In genomic region chr16:27229891-27230470, GRCh38 we compare ENCODE assay signal across 18 cellular contexts. TPM values are rescaled to one million over a fixed set of nuclear protein-coding genes. Genes with fewer than 3 reads are reported as not detected.
DNase-seq lines count a peak whose midpoint lies in the region; ATAC-seq, FAIRE-seq and TF ChIP-seq lines count a peak whose summit lies in the region.
"Had no signal": no experiment of that assay in that cellular context is flagged by ENCODE, and none has a peak within 500 bp of the region (broad histone marks: within the 10 kb centered on the region; RNA-seq: fewer than 3 reads in every experiment).

No MANE protein-coding gene starts in this region.

- intact Hi-C loops in activated naive CD4-positive, alpha-beta T cell treated with anti-CD3 and anti-CD28 coated beads for 36 hours (cut with micrococcal nuclease), result loop anchor here (1.0 kb wide), 1 partner anchor 227 kb away; no protein-coding TSS in a partner anchor
- intact Hi-C loops in colonic mucosa (cut with DNase I), result loop anchor here (5.0 kb wide), 2 partner anchors 53 to 137 kb away; no protein-coding TSS in a partner anchor
- intact Hi-C loops in spleen (cut with DNase I; ENCODE audit: low total_unique reads), result loop anchor here (10.0 kb wide), 2 partner anchors 55 to 225 kb away; no protein-coding TSS in a partner anchor

- H3K4me1 Mint-ChIP-seq in activated naive CD4-positive, alpha-beta T cell treated with anti-CD3 and anti-CD28 coated beads for 36 hours (ENCODE audit: low read depth), result peaks cover 71% of the 10 kb centered on the region

- H4K20me1 ChIP-seq in Loucy (ENCODE audit: insufficient read depth, low read length, poor library complexity, severe bottlenecking), result no peaks in the 10 kb centered on the region

- H3K9me2 ChIP-seq in Loucy (replicated peaks; ENCODE audit: low read depth, low read length), result no peaks in the 10 kb centered on the region

- H3K4me3 Mint-ChIP-seq in activated naive CD4-positive, alpha-beta T cell treated with anti-CD3 and anti-CD28 coated beads for 36 hours, result peak overlapping the region; percentile 1
- H3K4me3 Mint-ChIP-seq: nephron had no signal

- DNase-seq in activated naive CD4-positive, alpha-beta T cell treated with anti-CD3 and anti-CD28 coated beads for 36 hours, result no peak
- no peak for DNase-seq in activated naive CD4-positive, alpha-beta T cell (lab: John Stamatoyannopoulos, UW)
- no peak for DNase-seq in colonic mucosa
- peak; percentile 74 for DNase-seq in spleen
- DNase-seq in GM12891 (ENCODE audit: insufficient read length, low spot score), result no peak
- DNase-seq: Calu3, NCI-H1092 treated with DMSO at 0.1 percent for 48 hours, NCI-H774, uterus had no signal

- peaks cover 4% of the 10 kb centered on the region; the same call in 1 of the 2 replicates for H3F3A ChIP-seq in Loucy (ENCODE audit: low read depth)

- H3K4me1 ChIP-seq in Loucy (ENCODE audit: insufficient read depth, low read length, poor library complexity, severe bottlenecking) (peaks cover 49% of the 10 kb centered on the region), colonic mucosa (peaks cover 37% of the 10 kb centered on the region), spleen (peaks cover 39 to 98% (median 76%) of the 10 kb centered on the region in 6 donors)
- H3K4me1 ChIP-seq: uterus had no signal

- H3K4me3 ChIP-seq in Loucy (ENCODE audit: low read length, poor library complexity, severe bottlenecking) (no peak overlapping the region), colonic mucosa (no peak overlapping the region), spleen (no peak overlapping the region)
- H3K4me3 ChIP-seq: ascending aorta, uterus had no signal

- H3K79me2 ChIP-seq in Loucy (ENCODE audit: insufficient read depth, low read length), result peaks cover 8% of the 10 kb centered on the region; the same call in 1 of the 2 replicates

- H3K27me3 ChIP-seq in Loucy (ENCODE audit: insufficient read depth, low read length, poor library complexity, severe bottlenecking) (no peaks in the 10 kb centered on the region), colonic mucosa (no peaks in the 10 kb centered on the region), spleen (replicated peaks in 1 of 7) (no peaks in the 10 kb centered on the region)
- H3K27me3 ChIP-seq: ascending aorta, uterus had no signal

- no peak overlapping the region for H2AFZ ChIP-seq in Loucy (ENCODE audit: low read length)

- WGBS in spleen, 5 donors, result 85 to 95% (median 93%) methylated on average over 5 to 18 of the region's 18 CpGs

- H3K36me3 ChIP-seq in Loucy (ENCODE audit: insufficient read depth, low read length) (no peaks in the 10 kb centered on the region), colonic mucosa (no peaks in the 10 kb centered on the region), spleen (peaks cover 0 to 71% (median 10%) of the 10 kb centered on the region in 6 donors)
- H3K36me3 ChIP-seq: uterus had no signal

- no peaks in the 10 kb centered on the region for H3K9me3 Mint-ChIP-seq in activated naive CD4-positive, alpha-beta T cell treated with anti-CD3 and anti-CD28 coated beads for 36 hours
- H3K9me3 Mint-ChIP-seq: nephron had no signal

- H3K4me2 ChIP-seq in Loucy (ENCODE audit: low read depth, low read length, poor library complexity, severe bottlenecking), result peak overlapping the region; percentile 41

- TF ChIP-seq CTCF in Loucy (conservative IDR thresholded peaks at IDR 0.05; ENCODE audit: low read length) (no peak), colonic mucosa (IDR thresholded peaks at IDR 0.05) (no peak), spleen (IDR thresholded peaks at IDR 0.05 in 8 of 11, conservative IDR thresholded peaks at IDR 0.05 in 3 of 11) (no peak)

- no peak for TF ChIP-seq POLR2A in spleen (IDR thresholded peaks at IDR 0.05)
- TF ChIP-seq POLR2A in GM12891 (IDR thresholded peaks at IDR 0.05; ENCODE audit: low read depth, low read length), result no peak

- H3K27ac Mint-ChIP-seq in activated naive CD4-positive, alpha-beta T cell treated with anti-CD3 and anti-CD28 coated beads for 36 hours, result peak overlapping the region; percentile 98

- peaks cover 42% of the 10 kb centered on the region for H3K36me3 Mint-ChIP-seq in activated naive CD4-positive, alpha-beta T cell treated with anti-CD3 and anti-CD28 coated beads for 36 hours (ENCODE audit: low read depth)

- H3K9ac ChIP-seq in Loucy (ENCODE audit: low read depth, low read length, poor library complexity, severe bottlenecking) (peak overlapping the region; percentile 54), colonic mucosa (ENCODE audit: low read depth in 2 of 2, low read length in 2 of 2) (peak overlapping the region; percentile 41 to 67)

- ATAC-seq in GM18867 (IDR thresholded peaks at IDR 0.05; ENCODE audit: unreplicated experiment) (no peak), GM18870 (IDR thresholded peaks at IDR 0.05; ENCODE audit: unreplicated experiment) (no peak)

- no peak for FAIRE-seq in GM12891 (lab: Jason Lieb, UNC)
- FAIRE-seq: colon, frontal cortex, H54 had no signal

- H3K9me3 ChIP-seq in Loucy (ENCODE audit: insufficient read depth, low read depth, low read length), result no peaks in the 10 kb centered on the region
- H3K9me3 ChIP-seq in colonic mucosa, result no peaks in the 10 kb centered on the region
- H3K9me3 ChIP-seq in spleen, result no peaks in the 10 kb centered on the region
- H3K9me3 ChIP-seq: ascending aorta, uterus had no signal

- CTCF ChIA-PET in activated naive CD4-positive, alpha-beta T cell treated with anti-CD3 and anti-CD28 coated beads for 36 hours (lab: Charles Lee), result interaction anchor here (0.6 to 3.9 kb wide), 13 partner anchors 9 to 225 kb away, joined by 3 to 26 read pairs (median 4); no protein-coding TSS in a partner anchor

- no peaks in the 10 kb centered on the region for H3K27me3 Mint-ChIP-seq in activated naive CD4-positive, alpha-beta T cell treated with anti-CD3 and anti-CD28 coated beads for 36 hours (ENCODE audit: low read depth)

- H3K27ac ChIP-seq in colonic mucosa, result peak overlapping the region; percentile 28
- peak overlapping the region in 3 of 8 donors; percentile 38 to 70 (median 59) for H3K27ac ChIP-seq in spleen
- H3K27ac ChIP-seq: ascending aorta, epithelial cell of prostate, uterus had no signal

TF ChIP-seq in GM12891, 5 proteins besides CTCF, POLR2A, EP300 and RAD21:
- TF ChIP-seq TAF1 (IDR thresholded peaks at IDR 0.05; ENCODE audit: low read depth, low read length) (no peak), POU2F2 (IDR thresholded peaks at IDR 0.05; ENCODE audit: low read depth, low read length) (no peak), PAX5 (IDR thresholded peaks at IDR 0.05; ENCODE audit: insufficient read depth, low read length, severe bottlenecking) (no peak), POLR2AphosphoS5 (IDR thresholded peaks at IDR 0.05; ENCODE audit: low read depth, low read length) (no peak), SPI1 (IDR thresholded peaks at IDR 0.05; ENCODE audit: low read depth, low read length) (no peak)

RNA-seq across cellular contexts. Expression of gene KDM8, which starts 26.7 kb away (rescaled TPM):
- 10 to 100 TPM; 11.3 to 13.9 TPM for total RNA-seq in activated naive CD4-positive, alpha-beta T cell treated with anti-CD3 and anti-CD28 coated beads for 36 hours
- total RNA-seq in colonic mucosa (1 to 10 TPM; 5.2 to 7.1 TPM), spleen (10 to 100 TPM in 3 of 7 donors, 1 to 10 TPM in 4; 8.3 to 14.7 (median 9.8) TPM)
- 10 to 100 TPM in 1 of 3 donors, 1 to 10 TPM in 2; 5.2 to 10.6 (median 7.4) TPM for polyA plus RNA-seq in spleen
- 1.9 TPM for polyA plus RNA-seq in GM12891 (2012; ENCODE audit: low read depth, missing spikeins)

RNA-seq across cellular contexts. Expression of gene NSMCE1, which starts 38.6 kb away (rescaled TPM):
- total RNA-seq in activated naive CD4-positive, alpha-beta T cell treated with anti-CD3 and anti-CD28 coated beads for 36 hours, result 100 to 1,000 TPM; 112 to 117 TPM
- total RNA-seq in colonic mucosa (10 to 100 TPM; 37.6 to 58.2 TPM), spleen (10 to 100 TPM; 18.4 to 41.4 (median 31.7) TPM)
- 10 to 100 TPM; 37.9 to 79.0 (median 41.4) TPM for polyA plus RNA-seq in spleen
- 81.9 TPM for polyA plus RNA-seq in GM12891 (2012; ENCODE audit: low read depth, missing spikeins)
